8 cellular contexts compared by ENCODE assay signal in the genomic region with DNA sequence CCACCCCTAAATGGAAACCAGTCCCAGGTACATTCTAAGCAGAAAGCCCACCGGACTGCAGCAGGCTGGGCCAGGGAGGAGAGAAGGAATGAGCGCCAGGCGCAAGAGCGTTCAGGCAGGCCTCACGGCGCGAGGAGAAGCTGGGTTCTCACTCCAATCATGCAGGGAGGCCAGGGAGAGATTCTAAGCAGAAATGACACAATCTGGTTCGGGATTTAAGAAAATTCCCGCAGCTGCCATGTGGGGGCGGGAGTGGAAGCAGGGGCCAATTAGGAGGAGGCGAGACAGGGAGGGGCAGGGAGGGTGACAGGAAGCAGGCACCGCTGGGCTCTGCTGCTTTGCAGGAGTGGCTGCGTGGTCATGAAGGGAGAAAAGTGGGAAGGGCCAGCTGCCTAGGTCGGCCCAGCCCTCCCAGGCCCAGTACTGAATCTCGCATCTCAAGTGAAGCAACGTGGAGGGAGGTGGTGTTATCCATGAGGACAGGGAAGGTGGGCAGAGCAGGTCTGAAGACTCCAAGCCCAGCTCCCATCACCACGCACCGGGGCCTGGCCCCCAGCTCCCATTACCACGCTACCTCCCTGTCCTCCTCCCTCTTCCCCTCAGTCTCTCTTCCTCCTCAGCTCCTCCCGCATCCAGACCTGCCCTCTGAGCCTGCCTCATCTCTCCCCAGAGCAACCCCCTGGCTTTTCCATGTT. TPM values are rescaled to one million over a fixed set of nuclear protein-coding genes. Genes with fewer than 3 reads are reported as not detected.
DNase-seq lines count a peak whose midpoint lies in the region; ATAC-seq and TF ChIP-seq lines count a peak whose summit lies in the region.

No MANE protein-coding gene starts in this region.

- H3K27ac ChIP-seq in right atrium auricular region: no peak overlapping the region
- H3K27ac ChIP-seq in thyroid gland: peak overlapping the region in 1 of 3 donors; percentile 28

- H3K27me3 ChIP-seq in right atrium auricular region (no peaks in the 10 kb centered on the region), thyroid gland (no peaks in the 10 kb centered on the region)

- H3K4me3 ChIP-seq in right atrium auricular region (no peak overlapping the region), thyroid gland (replicated peaks in 1 of 3) (no peak overlapping the region)

- DNase-seq in activated CD8-positive, alpha-beta T cell treated with anti-CD3 and anti-CD28 coated beads, Interleukin-2, amount 10 ng/mL, durations not matched to agents 7 days and 5 days: no peak
- DNase-seq in activated CD8-positive, alpha-beta T cell treated with anti-CD3 and anti-CD28 coated beads for 36 hours: no peak
- DNase-seq in T-helper 17 cell (no peak), right atrium auricular region (ENCODE audit: low spot score) (peak; percentile 87), thyroid gland (peak; percentile 58), NCI-H1436 (lab: John Stamatoyannopoulos, UW) (no peak)
- DNase-seq in activated naive CD4-positive, alpha-beta T cell treated with anti-CD3 and anti-CD28 coated beads, Interleukin-2, amount 50 U/mL, for 16 hours: no peak
- no peak for DNase-seq in stimulated activated CD8-positive, alpha-beta memory T cell treated with anti-CD3 and anti-CD28 coated beads, Interleukin-4, amount 100 ng/mL, for 48 hours

- WGBS in thyroid gland, 2 donors: 69 to 71% methylated on average over 20 of the region's 20 CpGs

- H3K4me1 Mint-ChIP-seq in activated CD8-positive, alpha-beta T cell treated with anti-CD3 and anti-CD28 coated beads, Interleukin-2, amount 10 ng/mL, durations not matched to agents 7 days and 5 days (ENCODE audit: low read depth): peaks cover 17% of the 10 kb centered on the region
- peaks cover 3% of the 10 kb centered on the region for H3K4me1 Mint-ChIP-seq in activated CD8-positive, alpha-beta T cell treated with anti-CD3 and anti-CD28 coated beads for 36 hours (ENCODE audit: low read depth)
- H3K4me1 Mint-ChIP-seq in T-helper 17 cell: peaks cover 16% of the 10 kb centered on the region

- H3K27ac Mint-ChIP-seq in activated CD8-positive, alpha-beta T cell treated with anti-CD3 and anti-CD28 coated beads, Interleukin-2, amount 10 ng/mL, durations not matched to agents 7 days and 5 days: peak overlapping the region; percentile 34
- no peak overlapping the region for H3K27ac Mint-ChIP-seq in activated CD8-positive, alpha-beta T cell treated with anti-CD3 and anti-CD28 coated beads for 36 hours
- H3K27ac Mint-ChIP-seq in T-helper 17 cell: peak overlapping the region; percentile 80

- H3K27me3 Mint-ChIP-seq in activated CD8-positive, alpha-beta T cell treated with anti-CD3 and anti-CD28 coated beads, Interleukin-2, amount 10 ng/mL, durations not matched to agents 7 days and 5 days (ENCODE audit: low read depth): no peaks in the 10 kb centered on the region
- H3K27me3 Mint-ChIP-seq in activated CD8-positive, alpha-beta T cell treated with anti-CD3 and anti-CD28 coated beads for 36 hours: no peaks in the 10 kb centered on the region
- H3K27me3 Mint-ChIP-seq in T-helper 17 cell: no peaks in the 10 kb centered on the region

- CTCF ChIA-PET in activated CD8-positive, alpha-beta T cell treated with anti-CD3 and anti-CD28 coated beads, Interleukin-2, amount 10 ng/mL, durations not matched to agents 7 days and 5 days (lab: Charles Lee): no interaction called here
- CTCF ChIA-PET in activated CD8-positive, alpha-beta T cell treated with anti-CD3 and anti-CD28 coated beads for 36 hours (lab: Charles Lee): interaction anchor here (1.5 kb wide), 1 partner anchor 13 kb away, joined by 5 read pairs; no protein-coding TSS in a partner anchor

- TF ChIP-seq POLR2A in thyroid gland (IDR thresholded peaks at IDR 0.05): no peak

- POLR2A ChIA-PET in activated CD8-positive, alpha-beta T cell treated with anti-CD3 and anti-CD28 coated beads, Interleukin-2, amount 10 ng/mL, durations not matched to agents 7 days and 5 days (lab: Charles Lee): interaction anchor here (1.6 kb wide), 1 partner anchor 12 kb away, joined by 3 read pairs; a partner anchor contains a TSS
- POLR2A ChIA-PET in activated CD8-positive, alpha-beta T cell treated with anti-CD3 and anti-CD28 coated beads for 36 hours (lab: Charles Lee): interaction anchor here (1.4 to 2.5 kb wide), 2 partner anchors 11 to 47 kb away, joined by 3 to 8 read pairs; no protein-coding TSS in a partner anchor

- H3K4me1 ChIP-seq in right atrium auricular region: peaks cover 0 to 5% of the 10 kb centered on the region in 2 donors
- H3K4me1 ChIP-seq in thyroid gland: peaks cover 5 to 14% of the 10 kb centered on the region in 2 donors

- H3K4me3 Mint-ChIP-seq in activated CD8-positive, alpha-beta T cell treated with anti-CD3 and anti-CD28 coated beads, Interleukin-2, amount 10 ng/mL, durations not matched to agents 7 days and 5 days: no peak overlapping the region
- H3K4me3 Mint-ChIP-seq in activated CD8-positive, alpha-beta T cell treated with anti-CD3 and anti-CD28 coated beads for 36 hours: no peak overlapping the region
- peak overlapping the region; percentile 36 for H3K4me3 Mint-ChIP-seq in T-helper 17 cell

- no peaks in the 10 kb centered on the region for H3K9me3 ChIP-seq in T-helper 17 cell (ENCODE audit: control insufficient read depth, low read length, poor library complexity, severe bottlenecking)
- H3K9me3 ChIP-seq in right atrium auricular region: no peaks in the 10 kb centered on the region
- no peaks in the 10 kb centered on the region for H3K9me3 ChIP-seq in thyroid gland

- intact Hi-C loops in activated CD8-positive, alpha-beta T cell treated with anti-CD3 and anti-CD28 coated beads for 36 hours (cut with micrococcal nuclease): no loop called here
- intact Hi-C loops in thyroid gland (cut with DNase I): no loop called here

- TF ChIP-seq CTCF in activated CD8-positive, alpha-beta T cell treated with anti-CD3 and anti-CD28 coated beads for 36 hours (IDR thresholded peaks at IDR 0.05): no peak
- TF ChIP-seq CTCF in right atrium auricular region (IDR thresholded peaks at IDR 0.05): peak in 1 of 2 donors; percentile 24
- TF ChIP-seq CTCF in thyroid gland (IDR thresholded peaks at IDR 0.05): no peak

- ATAC-seq in activated CD8-positive, alpha-beta T cell treated with anti-CD3 and anti-CD28 coated beads, Interleukin-2, amount 10 ng/mL, durations not matched to agents 7 days and 5 days: no peak
- no peak for ATAC-seq in activated CD8-positive, alpha-beta T cell treated with anti-CD3 and anti-CD28 coated beads for 36 hours
- no peak for ATAC-seq in T-helper 17 cell

- no peaks in the 10 kb centered on the region for H3K9me3 Mint-ChIP-seq in activated CD8-positive, alpha-beta T cell treated with anti-CD3 and anti-CD28 coated beads, Interleukin-2, amount 10 ng/mL, durations not matched to agents 7 days and 5 days (ENCODE audit: insufficient read depth)
- peaks cover 2% of the 10 kb centered on the region for H3K9me3 Mint-ChIP-seq in activated CD8-positive, alpha-beta T cell treated with anti-CD3 and anti-CD28 coated beads for 36 hours

- H3K36me3 ChIP-seq in right atrium auricular region (peaks cover 4% of the 10 kb centered on the region), thyroid gland (peaks cover 0 to 5% of the 10 kb centered on the region in 2 donors)

- H3K36me3 Mint-ChIP-seq in activated CD8-positive, alpha-beta T cell treated with anti-CD3 and anti-CD28 coated beads, Interleukin-2, amount 10 ng/mL, durations not matched to agents 7 days and 5 days (ENCODE audit: low read depth): peaks cover 19% of the 10 kb centered on the region
- H3K36me3 Mint-ChIP-seq in activated CD8-positive, alpha-beta T cell treated with anti-CD3 and anti-CD28 coated beads for 36 hours (ENCODE audit: low read depth): peaks cover 9% of the 10 kb centered on the region
- H3K36me3 Mint-ChIP-seq in T-helper 17 cell (ENCODE audit: low read depth): peaks cover 2% of the 10 kb centered on the region

RNA-seq across cellular contexts. Expression of a gene that starts 11.8 kb away (rescaled TPM):
- 10 to 100 TPM; 15.6 to 17.2 TPM for total RNA-seq in activated CD8-positive, alpha-beta T cell treated with anti-CD3 and anti-CD28 coated beads, Interleukin-2, amount 10 ng/mL, durations not matched to agents 7 days and 5 days
- total RNA-seq in activated CD8-positive, alpha-beta T cell treated with anti-CD3 and anti-CD28 coated beads for 36 hours: 10 to 100 TPM; 16.5 to 16.8 TPM
- total RNA-seq in T-helper 17 cell (10 to 100 TPM in 1 of 2 donors, 1 to 10 TPM in 1; 9.9 to 14.1 TPM), right atrium auricular region (1 to 10 TPM; 3.0 to 4.3 TPM), thyroid gland (10 to 100 TPM; 24.3 to 48.3 (median 30.4) TPM)

Comparison
In these comparisons a context has a peak if more than half of its experiments do, and no peak if none do; other contexts are left out.
1. DNase-seq: peak in right atrium auricular region (single experiment) and thyroid gland (2 of 2); none in activated CD8-positive, alpha-beta T cell treated with anti-CD3 and anti-CD28 coated beads, Interleukin-2, amount 10 ng/mL, durations not matched to agents 7 days and 5 days (single experiment), activated CD8-positive, alpha-beta T cell treated with anti-CD3 and anti-CD28 coated beads for 36 hours (single experiment), T-helper 17 cell (0 of 3), activated naive CD4-positive, alpha-beta T cell treated with anti-CD3 and anti-CD28 coated beads, Interleukin-2, amount 50 U/mL, for 16 hours (single experiment), NCI-H1436 (single experiment) and stimulated activated CD8-positive, alpha-beta memory T cell treated with anti-CD3 and anti-CD28 coated beads, Interleukin-4, amount 100 ng/mL, for 48 hours (single experiment).